8 cellular contexts compared by ENCODE assay signal in genomic region chr11:67238894-67239794, GRCh38. TPM values are rescaled to one million over a fixed set of nuclear protein-coding genes. Genes with fewer than 3 reads are reported as not detected.
DNase-seq lines count a peak whose midpoint lies in the region; ATAC-seq and TF ChIP-seq lines count a peak whose summit lies in the region.

No MANE protein-coding gene starts in this region.

- peaks cover 44% of the 10 kb centered on the region for H3K36me3 Mint-ChIP-seq in activated naive CD8-positive, alpha-beta T cell treated with anti-CD3 and anti-CD28 coated beads for 36 hours

- H3K9me3 Mint-ChIP-seq in activated naive CD8-positive, alpha-beta T cell treated with anti-CD3 and anti-CD28 coated beads for 36 hours = no peaks in the 10 kb centered on the region

- H3K36me3 ChIP-seq in left ventricle myocardium inferior = peaks cover 19% of the 10 kb centered on the region

- intact Hi-C loops in left ventricle myocardium inferior (cut with micrococcal nuclease) (no loop called here), Right ventricle myocardium superior (cut with DNase I) (no loop called here)

- no peaks in the 10 kb centered on the region for H3K9me3 ChIP-seq in left ventricle myocardium inferior (replicated peaks)

- H3K27ac ChIP-seq in left ventricle myocardium inferior (replicated peaks) = peak overlapping the region; percentile 96
- H3K27ac ChIP-seq in substantia nigra (ENCODE audit: low read depth, low read length, poor library complexity, severe bottlenecking) = peak overlapping the region; percentile 86

- H3K4me3 Mint-ChIP-seq in activated naive CD8-positive, alpha-beta T cell treated with anti-CD3 and anti-CD28 coated beads for 36 hours = peak overlapping the region; percentile 98

- TF ChIP-seq CTCF in left ventricle myocardium inferior (IDR thresholded peaks at IDR 0.05; ENCODE audit: borderline replicate concordance) = no peak

- H3K27me3 ChIP-seq in left ventricle myocardium inferior (ENCODE audit: low read depth) = no peaks in the 10 kb centered on the region

- H3K4me1 ChIP-seq in left ventricle myocardium inferior = peaks cover 61% of the 10 kb centered on the region

- peak overlapping the region; percentile 99 for H3K27ac Mint-ChIP-seq in activated naive CD8-positive, alpha-beta T cell treated with anti-CD3 and anti-CD28 coated beads for 36 hours

- ATAC-seq in Right ventricle myocardium superior (ENCODE audit: poor library complexity) (no peak), GM18867 (IDR thresholded peaks at IDR 0.05; ENCODE audit: unreplicated experiment) (no peak)

- peaks cover 41% of the 10 kb centered on the region for H3K4me1 Mint-ChIP-seq in activated naive CD8-positive, alpha-beta T cell treated with anti-CD3 and anti-CD28 coated beads for 36 hours

- no peaks in the 10 kb centered on the region for H3K27me3 Mint-ChIP-seq in activated naive CD8-positive, alpha-beta T cell treated with anti-CD3 and anti-CD28 coated beads for 36 hours

- DNase-seq in left ventricle myocardium inferior = no peak
- DNase-seq in Right ventricle myocardium superior = no peak
- no peak for DNase-seq in activated naive CD8-positive, alpha-beta T cell treated with anti-CD3 and anti-CD28 coated beads for 36 hours
- DNase-seq in iris pigment epithelial cell (ENCODE audit: low read depth) = peak; percentile 36
- DNase-seq in substantia nigra (lab: John Stamatoyannopoulos, UW) = peak in 4 of 49 donors; percentile 13 to 29 (median 14)
- no peak for DNase-seq in NCI-H187 treated with DMSO at 0.1 percent for 48 hours (lab: John Stamatoyannopoulos, UW)
- no peak for DNase-seq in GM19240 (ENCODE audit: insufficient read length, low spot score)

- H3K4me3 ChIP-seq in left ventricle myocardium inferior = peak overlapping the region; percentile 78

RNA-seq across cellular contexts. Expression of gene GRK2, which starts 27.1 kb away (rescaled TPM):
- total RNA-seq in left ventricle myocardium inferior = 53.8 TPM
- 53.4 TPM for total RNA-seq in Right ventricle myocardium superior
- total RNA-seq in activated naive CD8-positive, alpha-beta T cell treated with anti-CD3 and anti-CD28 coated beads for 36 hours = 100 to 1,000 TPM; 211 to 219 TPM

RNA-seq across cellular contexts. Expression of gene ANKRD13D, which starts 50.0 kb away (rescaled TPM):
- total RNA-seq in left ventricle myocardium inferior (11.8 TPM), Right ventricle myocardium superior (11.6 TPM)
- 10 to 100 TPM; 52.0 to 55.7 TPM for total RNA-seq in activated naive CD8-positive, alpha-beta T cell treated with anti-CD3 and anti-CD28 coated beads for 36 hours
